In the genomic region with DNA sequence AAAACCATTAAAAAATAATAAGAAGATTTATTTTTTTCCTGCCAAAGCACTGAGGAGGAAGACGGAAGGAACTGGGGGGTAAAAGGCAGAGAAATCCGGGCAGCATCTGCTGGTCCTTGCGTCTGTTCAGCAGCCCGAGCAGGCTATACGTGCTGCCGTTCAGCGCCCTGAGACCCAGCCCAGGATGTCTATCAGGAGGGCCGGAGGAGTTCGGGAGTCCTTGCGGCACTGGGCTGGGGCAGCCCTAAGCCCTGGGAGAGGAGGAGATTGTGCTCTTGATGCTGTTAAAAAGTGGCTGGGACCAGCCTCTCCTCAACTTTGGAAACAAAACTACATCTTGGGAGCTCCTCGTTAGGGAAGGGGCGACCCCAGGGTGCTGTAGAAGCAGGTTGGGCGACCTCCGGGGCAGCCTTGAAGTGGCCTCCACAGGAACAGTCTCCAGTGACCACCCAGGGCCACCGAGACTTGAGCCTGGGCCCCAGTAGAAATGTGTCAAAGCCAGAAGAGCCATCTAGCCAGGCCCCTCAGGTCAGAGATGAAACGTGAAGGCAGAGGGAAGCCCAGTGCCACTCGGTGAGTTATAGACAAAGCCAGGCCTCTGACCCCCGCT, we compare ENCODE assay signal across 7 cellular contexts. TPM values are rescaled to one million over a fixed set of nuclear protein-coding genes. Genes with fewer than 3 reads are reported as not detected.
DNase-seq lines count a peak whose midpoint lies in the region; ATAC-seq and FAIRE-seq lines count a peak whose summit lies in the region.

No MANE protein-coding gene starts in this region.

- no peaks in the 10 kb centered on the region for H3K27me3 ChIP-seq in layer of hippocampus (ENCODE audit: control insufficient read depth, insufficient read depth, low read length)

- peak overlapping the region; percentile 92 for H3K27ac Mint-ChIP-seq in activated T-cell treated with anti-CD3 and anti-CD28 coated beads, Interleukin-2, amount 50 U/mL, for 72 hours
- H3K27ac Mint-ChIP-seq in stimulated activated naive B cell treated with anti-CD40 and anti-IgM and Interleukin-4, amounts not matched to agents 10 μg/mL and 1 μg/mL and 100 μg/mL, for 72 hours = peak overlapping the region; percentile 95

- peak; percentile 16 for FAIRE-seq in HTR-8/SVneo (lab: Jason Lieb, UNC)

- no peaks in the 10 kb centered on the region for H3K36me3 Mint-ChIP-seq in activated T-cell treated with anti-CD3 and anti-CD28 coated beads, Interleukin-2, amount 50 U/mL, for 72 hours (ENCODE audit: insufficient read depth in 2 of 2)
- no peaks in the 10 kb centered on the region for H3K36me3 Mint-ChIP-seq in stimulated activated naive B cell treated with anti-CD40 and anti-IgM and Interleukin-4, amounts not matched to agents 10 μg/mL and 1 μg/mL and 100 μg/mL, for 72 hours

- DNase-seq in HTR-8/SVneo (ENCODE audit: insufficient read length, low spot score) = no peak
- no peak for DNase-seq in activated T-cell treated with anti-CD3 and anti-CD28 coated beads, Interleukin-2, amount 50 U/mL, for 72 hours
- no peak for DNase-seq in stimulated activated naive B cell treated with anti-CD40 and anti-IgM and Interleukin-4, amounts not matched to agents 10 μg/mL and 1 μg/mL and 100 μg/mL, for 72 hours
- DNase-seq in AG08396 (ENCODE audit: low spot score) = no peak
- no peak for DNase-seq in ureter (ENCODE audit: low spot score)
- no peak for DNase-seq in NCI-H2107 (lab: John Stamatoyannopoulos, UW)

- H3K4me3 Mint-ChIP-seq in activated T-cell treated with anti-CD3 and anti-CD28 coated beads, Interleukin-2, amount 50 U/mL, for 72 hours = peak overlapping the region; percentile 78 to 87
- H3K4me3 Mint-ChIP-seq in stimulated activated naive B cell treated with anti-CD40 and anti-IgM and Interleukin-4, amounts not matched to agents 10 μg/mL and 1 μg/mL and 100 μg/mL, for 72 hours = peak overlapping the region; percentile 72 to 81

- no peak for ATAC-seq in activated T-cell treated with anti-CD3 and anti-CD28 coated beads, Interleukin-2, amount 50 U/mL, for 72 hours (replicated peaks in 1 of 2)
- ATAC-seq in stimulated activated naive B cell treated with anti-CD40 and anti-IgM and Interleukin-4, amounts not matched to agents 10 μg/mL and 1 μg/mL and 100 μg/mL, for 72 hours (replicated peaks) = no peak

- H3K4me1 Mint-ChIP-seq in activated T-cell treated with anti-CD3 and anti-CD28 coated beads, Interleukin-2, amount 50 U/mL, for 72 hours (ENCODE audit: low read depth) = peaks cover 41% of the 10 kb centered on the region
- peaks cover 40 to 58% of the 10 kb centered on the region in 2 donors for H3K4me1 Mint-ChIP-seq in stimulated activated naive B cell treated with anti-CD40 and anti-IgM and Interleukin-4, amounts not matched to agents 10 μg/mL and 1 μg/mL and 100 μg/mL, for 72 hours

- H3K9me3 Mint-ChIP-seq in activated T-cell treated with anti-CD3 and anti-CD28 coated beads, Interleukin-2, amount 50 U/mL, for 72 hours = peaks cover 1 to 4% of the 10 kb centered on the region in 2 donors
- H3K9me3 Mint-ChIP-seq in stimulated activated naive B cell treated with anti-CD40 and anti-IgM and Interleukin-4, amounts not matched to agents 10 μg/mL and 1 μg/mL and 100 μg/mL, for 72 hours = no peaks in the 10 kb centered on the region

- H3K27ac ChIP-seq in layer of hippocampus (ENCODE audit: low read depth, low read length) = peak overlapping the region; percentile 84

- no peaks in the 10 kb centered on the region for H3K27me3 Mint-ChIP-seq in activated T-cell treated with anti-CD3 and anti-CD28 coated beads, Interleukin-2, amount 50 U/mL, for 72 hours (ENCODE audit: low read depth)
- peaks cover 0 to under 1% of the 10 kb centered on the region in 2 donors for H3K27me3 Mint-ChIP-seq in stimulated activated naive B cell treated with anti-CD40 and anti-IgM and Interleukin-4, amounts not matched to agents 10 μg/mL and 1 μg/mL and 100 μg/mL, for 72 hours

RNA-seq across cellular contexts. Expression of a gene that starts 14.3 kb away (rescaled TPM):
- under 1 TPM in 1 of 2 donors, not detected in 1; 0.35 TPM for total RNA-seq in activated T-cell treated with anti-CD3 and anti-CD28 coated beads, Interleukin-2, amount 50 U/mL, for 72 hours
- 4.4 TPM for total RNA-seq in ureter

RNA-seq across cellular contexts. Expression of a gene that starts 18.0 kb away (rescaled TPM):
- total RNA-seq in activated T-cell treated with anti-CD3 and anti-CD28 coated beads, Interleukin-2, amount 50 U/mL, for 72 hours = 1 to 10 TPM; 4.6 to 6.7 TPM
- total RNA-seq in ureter = 10.7 TPM

RNA-seq across cellular contexts. Expression of a gene that starts 59.3 kb away (rescaled TPM):
- 100 to 1,000 TPM; 151 to 183 TPM for total RNA-seq in activated T-cell treated with anti-CD3 and anti-CD28 coated beads, Interleukin-2, amount 50 U/mL, for 72 hours
- 81.3 TPM for total RNA-seq in ureter
